In the genomic region with DNA sequence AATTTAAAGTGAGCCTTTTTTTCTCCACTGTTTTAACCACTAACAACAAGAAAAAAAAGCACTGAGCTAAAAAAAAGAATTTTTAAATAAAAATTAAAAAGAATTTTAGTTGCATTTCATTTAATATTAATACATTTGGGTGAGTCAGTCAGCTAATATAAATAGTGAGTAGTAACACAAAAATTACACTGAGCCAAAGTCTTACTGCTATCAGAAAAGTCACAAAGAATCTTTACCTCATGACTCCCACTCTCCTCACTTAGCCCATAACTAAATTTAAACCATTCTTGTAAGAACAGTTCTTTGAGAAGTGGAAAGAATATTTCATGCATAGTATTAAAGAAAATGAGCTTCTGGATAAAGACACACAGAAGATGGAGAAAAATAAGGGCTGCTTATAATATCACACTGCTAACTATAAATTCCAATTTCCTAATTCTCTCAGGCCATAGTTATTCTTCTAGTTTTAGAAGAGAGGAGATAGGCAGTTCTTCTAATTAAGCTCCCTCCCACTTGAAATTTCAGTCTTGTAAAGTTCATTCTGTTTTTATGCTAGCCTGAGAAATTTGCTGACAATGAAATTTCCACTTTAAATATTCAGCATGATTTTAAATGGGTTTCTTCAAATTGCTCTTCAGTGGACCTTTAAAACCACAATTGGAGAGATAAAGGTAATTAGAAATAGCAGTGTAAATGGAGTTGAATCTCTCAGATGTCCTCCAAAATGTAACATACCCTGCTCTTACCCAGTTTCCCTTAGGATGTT, we compare ENCODE assay signal across 22 cellular contexts. TPM values are rescaled to one million over a fixed set of nuclear protein-coding genes. Genes with fewer than 3 reads are reported as not detected.
DNase-seq lines count a peak whose midpoint lies in the region; ATAC-seq, FAIRE-seq and TF ChIP-seq lines count a peak whose summit lies in the region.
"Had no signal": no experiment of that assay in that cellular context is flagged by ENCODE, and none has a peak within 500 bp of the region (broad histone marks: within the 10 kb centered on the region; RNA-seq: fewer than 3 reads in every experiment).

No MANE protein-coding gene starts in this region.

- H3K27me3 ChIP-seq in HepG2 (ENCODE audit: control insufficient read depth in 1 of 2, insufficient read depth in 2 of 2, low read length in 2 of 2) = no peaks in the 10 kb centered on the region
- no peaks in the 10 kb centered on the region for H3K27me3 ChIP-seq in right lobe of liver
- H3K27me3 ChIP-seq in fibroblast of lung (ENCODE audit: control insufficient read depth, insufficient read depth, low read length) = no peaks in the 10 kb centered on the region
- no peaks in the 10 kb centered on the region for H3K27me3 ChIP-seq in smooth muscle cell (ENCODE audit: low read depth)
- H3K27me3 ChIP-seq: BLaER1 treated with 17β-estradiol and CSF1 and Interleukin-3, amounts not matched to agents 10 nM and 100 nM; cardiac muscle cell; neutrophil had no signal

- H3F3A ChIP-seq in smooth muscle cell (ENCODE audit: low read depth) = no peaks in the 10 kb centered on the region

- H3K9me3 ChIP-seq in HepG2 (ENCODE audit: low read length) (no peaks in the 10 kb centered on the region), right lobe of liver (no peaks in the 10 kb centered on the region), fibroblast of lung (ENCODE audit: control insufficient read depth, insufficient read depth, low read depth, low read length) (no peaks in the 10 kb centered on the region), smooth muscle cell (replicated peaks; ENCODE audit: low read depth) (no peaks in the 10 kb centered on the region)
- H3K9me3 ChIP-seq: BLaER1 treated with 17β-estradiol and CSF1 and Interleukin-3, amounts not matched to agents 10 nM and 100 nM; left ventricle myocardium inferior; neutrophil had no signal

- H4K20me1 ChIP-seq in HepG2 (ENCODE audit: insufficient read depth, low read length) (no peaks in the 10 kb centered on the region), fibroblast of lung (ENCODE audit: control insufficient read depth, extremely low read depth, insufficient read depth, low read length) (no peaks in the 10 kb centered on the region), smooth muscle cell (ENCODE audit: low read depth) (peaks cover 2% of the 10 kb centered on the region)

- POLR2A ChIA-PET in HepG2 (lab: Yijun Ruan, JAX) = no interaction called here

- H3K4me2 ChIP-seq in HepG2 (ENCODE audit: low read depth, low read length) = no peak overlapping the region
- no peak overlapping the region for H3K4me2 ChIP-seq in fibroblast of lung (ENCODE audit: extremely low read depth, insufficient read depth, low read length)
- peak overlapping the region; percentile 37 for H3K4me2 ChIP-seq in smooth muscle cell
- H3K4me2 ChIP-seq: BLaER1 treated with 17β-estradiol and CSF1 and Interleukin-3, amounts not matched to agents 10 nM and 100 nM had no signal

- TF ChIP-seq CTCF in HepG2 (CRISPR knock-in tag; IDR thresholded peaks at IDR 0.05) = no peak
- TF ChIP-seq CTCF in right lobe of liver (IDR thresholded peaks at IDR 0.05) = no peak
- TF ChIP-seq CTCF in fibroblast of lung (conservative IDR thresholded peaks at IDR 0.05 in 1 of 2, IDR thresholded peaks at IDR 0.05 in 1 of 2; ENCODE audit: low read depth in 1 of 2, low read length in 2 of 2) = no peak
- no peak for TF ChIP-seq CTCF in smooth muscle cell (IDR thresholded peaks at IDR 0.05; ENCODE audit: borderline replicate concordance, insufficient read depth, poor library complexity, severe bottlenecking)

- H3K79me2 ChIP-seq in HepG2 (ENCODE audit: insufficient read depth, low read length) (no peaks in the 10 kb centered on the region), fibroblast of lung (ENCODE audit: control insufficient read depth, insufficient read depth, low read length) (no peaks in the 10 kb centered on the region), smooth muscle cell (ENCODE audit: low read depth) (no peaks in the 10 kb centered on the region)

- H3K4me3 ChIP-seq in HepG2 (replicated peaks in 1 of 3; ENCODE audit: insufficient read depth in 1 of 3, low read depth in 2 of 3, low read length in 3 of 3) (no peak overlapping the region), right lobe of liver (no peak overlapping the region), fibroblast of lung (replicated peaks in 1 of 4; ENCODE audit: control extremely low read depth in 1 of 4, insufficient read depth in 1 of 4, low read depth in 3 of 4, low read length in 4 of 4) (no peak overlapping the region), smooth muscle cell (no peak overlapping the region)
- H3K4me3 ChIP-seq: BLaER1 treated with 17β-estradiol and CSF1 and Interleukin-3, amounts not matched to agents 10 nM and 100 nM; cardiac muscle cell; left ventricle myocardium inferior had no signal

- TF ChIP-seq POLR2A in HepG2 (IDR thresholded peaks at IDR 0.05; ENCODE audit: insufficient read depth in 1 of 2, low read depth in 2 of 2, low read length in 2 of 2) = no peak
- TF ChIP-seq POLR2A in right lobe of liver (IDR thresholded peaks at IDR 0.05) = no peak

- H3K27ac ChIP-seq in HepG2 (ENCODE audit: extremely low read length, insufficient read depth, low read length) (no peak overlapping the region), right lobe of liver (no peak overlapping the region), fibroblast of lung (ENCODE audit: insufficient read depth, low read length) (no peak overlapping the region), smooth muscle cell (ENCODE audit: low read depth) (peak overlapping the region; percentile 38)
- H3K27ac ChIP-seq: 22Rv1; BLaER1 treated with 17β-estradiol and CSF1 and Interleukin-3, amounts not matched to agents 10 nM and 100 nM; cardiac muscle cell; epithelial cell of prostate; left ventricle myocardium inferior; neutrophil had no signal

- in situ Hi-C loops in HepG2 (cut with HindIII; ENCODE audit: extremely low pct_ligation_motif_present, low pct_unique_long_range_greater_than_20kb) = no loop called here

- FAIRE-seq in HepG2 (lab: Jason Lieb, UNC) = peak; percentile 18
- FAIRE-seq: urothelium cell line had no signal

- intact Hi-C loops in HepG2 (cut with micrococcal nuclease; ENCODE audit: unreplicated experiment) = no loop called here
- intact Hi-C loops in right lobe of liver (cut with DNase I) = no loop called here

- H3K9ac ChIP-seq in HepG2 (ENCODE audit: insufficient read depth, low read depth, low read length) (no peak overlapping the region), fibroblast of lung (ENCODE audit: insufficient read depth, low read length) (no peak overlapping the region), smooth muscle cell (ENCODE audit: low read depth) (no peak overlapping the region)
- H3K9ac ChIP-seq: BLaER1 treated with 17β-estradiol and CSF1 and Interleukin-3, amounts not matched to agents 10 nM and 100 nM had no signal

- no peak for TF ChIP-seq RAD21 in HepG2 (CRISPR knock-in tag; IDR thresholded peaks at IDR 0.05)

- no peak overlapping the region for H2AFZ ChIP-seq in HepG2 (ENCODE audit: low read length)
- no peak overlapping the region for H2AFZ ChIP-seq in fibroblast of lung (ENCODE audit: low read length)
- no peak overlapping the region for H2AFZ ChIP-seq in smooth muscle cell (ENCODE audit: low read depth)

- DNase-seq in HepG2 (ENCODE audit: low spot score) (no peak), right lobe of liver (no peak), fibroblast of lung (ENCODE audit: low read depth in 2 of 2) (peak; percentile 56 to 76), smooth muscle cell (lab: John Stamatoyannopoulos, UW; ENCODE audit: unreplicated experiment) (no peak), NCI-H1436 (lab: John Stamatoyannopoulos, UW) (no peak)
- DNase-seq: activated CD4-positive, alpha-beta T cell treated with anti-CD3 and anti-CD28 coated beads, Interleukin-2, amount 10 ng/mL, durations not matched to agents 24 days and 14 days; activated naive CD8-positive, alpha-beta T cell treated with anti-CD3 and anti-CD28 coated beads, Interleukin-2, amount 10 ng/mL, durations not matched to agents 7 days and 5 days; Calu3; H7; left ventricle myocardium inferior; NCI-H1436 treated with DMSO at 0.1 percent for 48 hours; NCI-H526 treated with DMSO at 0.1 percent for 48 hours; Right ventricle myocardium superior; T-helper 1 cell had no signal

- no TSS peak for BruUV-seq in HepG2 (replicated peaks; lab: Mats Ljungman, UMichigan)

- H3K4me1 ChIP-seq in HepG2 (ENCODE audit: insufficient read depth, low read length) (no peaks in the 10 kb centered on the region), right lobe of liver (no peaks in the 10 kb centered on the region), fibroblast of lung (ENCODE audit: control insufficient read depth, extremely low read depth, insufficient read depth, low read length) (peaks cover 2% of the 10 kb centered on the region), smooth muscle cell (ENCODE audit: low read depth) (no peaks in the 10 kb centered on the region)
- H3K4me1 ChIP-seq: BLaER1 treated with 17β-estradiol and CSF1 and Interleukin-3, amounts not matched to agents 10 nM and 100 nM had no signal

- ATAC-seq in HepG2 (no peak), right lobe of liver (no peak), GM19023 (IDR thresholded peaks at IDR 0.05; ENCODE audit: unreplicated experiment) (no peak)

- no peak for TF ChIP-seq EP300 in HepG2 (IDR thresholded peaks at IDR 0.05; ENCODE audit: low read depth in 2 of 2, low read length in 2 of 2)
- no peak for TF ChIP-seq EP300 in HepG2 (CRISPR knock-in tag; IDR thresholded peaks at IDR 0.05; ENCODE audit: borderline replicate concordance)

- peaks cover 2 to 27% of the 10 kb centered on the region in 2 experiments for H3K36me3 ChIP-seq in HepG2 (replicated peaks in 1 of 2; ENCODE audit: control insufficient read depth in 1 of 2, insufficient read depth in 2 of 2, low read length in 2 of 2)
- H3K36me3 ChIP-seq in right lobe of liver = peaks cover 0 to 5% (median 0%) of the 10 kb centered on the region in 4 donors
- H3K36me3 ChIP-seq in fibroblast of lung (ENCODE audit: control insufficient read depth, insufficient read depth, low read length) = no peaks in the 10 kb centered on the region
- H3K36me3 ChIP-seq in smooth muscle cell (ENCODE audit: low read depth) = no peaks in the 10 kb centered on the region
- H3K36me3 ChIP-seq: neutrophil had no signal

- CTCF ChIA-PET in HepG2 (lab: Yijun Ruan, JAX; ENCODE audit: low intra/inter-chr PET ratio, low total read pairs) = no interaction called here

RNA-seq across cellular contexts. Expression of a gene that starts 17.6 kb away (rescaled TPM):
- 20.3 and 25.6 TPM in 2 replicates for total RNA-seq in HepG2 (2016; rRNA removed; fragmentation: Illumina TruSeq; extraction: Trizol)
- total RNA-seq in HepG2 (2016; cell fraction: cytosol; rRNA removed; fragmentation: Illumina TruSeq; extraction: Trizol; ENCODE audit: low read depth) = 9.3 and 13.0 TPM in 2 replicates
- total RNA-seq in HepG2 (2016; cell fraction: insoluble cytoplasmic fraction; rRNA removed; fragmentation: Illumina TruSeq; extraction: Trizol) = 17.7 and 24.7 TPM in 2 replicates
- 6.5 and 7.1 TPM in 2 replicates for total RNA-seq in HepG2 (2016; cell fraction: membrane; rRNA removed; fragmentation: Illumina TruSeq; extraction: Trizol)
- total RNA-seq in HepG2 (2016; cell fraction: nucleus; rRNA removed; fragmentation: Illumina TruSeq; extraction: Trizol) = 20.6 and 22.1 TPM in 2 replicates
- polyA plus RNA-seq in HepG2 (2011; rRNA removed) = 5.0 and 5.5 TPM in 2 replicates
- 3.1 and 4.6 TPM in 2 replicates for polyA plus RNA-seq in HepG2 (2011; cell fraction: cytosol; rRNA removed)
- 3.0 and 3.3 TPM in 2 replicates for polyA plus RNA-seq in HepG2 (2011; cell fraction: nucleus; rRNA removed)
- 5.9 and 6.0 TPM in 2 replicates for polyA plus RNA-seq in HepG2 (2012)
- 0.74 and 0.79 TPM in 2 replicates for polyA plus RNA-seq in HepG2 (2016; cell fraction: cytosol; fragmentation: Illumina TruSeq; extraction: Trizol; ENCODE audit: low read depth)
- 18.7 and 19.3 TPM in 2 replicates for polyA plus RNA-seq in HepG2 (2016; cell fraction: insoluble cytoplasmic fraction; fragmentation: Illumina TruSeq; extraction: Trizol; ENCODE audit: low read depth)
- polyA plus RNA-seq in HepG2 (2016; cell fraction: membrane; fragmentation: Illumina TruSeq; extraction: Trizol; ENCODE audit: low read depth) = 2.2 and 2.4 TPM in 2 replicates
- 8.3 and 9.9 TPM in 2 replicates for polyA plus RNA-seq in HepG2 (2016; cell fraction: nucleus; fragmentation: Illumina TruSeq; extraction: Trizol; ENCODE audit: insufficient read depth, low read depth)
- 6.6 and 12.3 TPM in 2 replicates for polyA minus RNA-seq in HepG2 (2011; rRNA and poly(A)+ RNA removed; ENCODE audit: low replicate concordance)
- 3.9 and 5.8 TPM in 2 replicates for polyA minus RNA-seq in HepG2 (2011; cell fraction: cytosol; rRNA and poly(A)+ RNA removed)
- polyA minus RNA-seq in HepG2 (2011; cell fraction: nucleus; rRNA and poly(A)+ RNA removed) = 22.3 and 26.3 TPM in 2 replicates
- total RNA-seq in right lobe of liver = 1 to 10 TPM; 5.1 to 9.9 (median 7.9) TPM
- total RNA-seq in fibroblast of lung = 12.2 and 15.9 TPM in 2 replicates
- 15.2 and 15.5 TPM in 2 replicates for polyA plus RNA-seq in fibroblast of lung
- polyA plus RNA-seq in fibroblast of lung (2012) = 12.1 and 12.4 TPM in 2 replicates
- polyA minus RNA-seq in fibroblast of lung (ENCODE audit: low replicate concordance) = 3.9 and 4.7 TPM in 2 replicates
- 13.1 and 16.2 TPM in 2 replicates for total RNA-seq in smooth muscle cell
- polyA plus RNA-seq in smooth muscle cell = 11.0 and 14.8 TPM in 2 replicates

RNA-seq across cellular contexts. Expression of a gene that starts 57.2 kb away (rescaled TPM):
- total RNA-seq in HepG2 (2016; rRNA removed; fragmentation: Illumina TruSeq; extraction: Trizol) = 6.9 and 7.4 TPM in 2 replicates
- total RNA-seq in HepG2 (2016; cell fraction: cytosol; rRNA removed; fragmentation: Illumina TruSeq; extraction: Trizol; ENCODE audit: low read depth) = 8.1 and 8.6 TPM in 2 replicates
- total RNA-seq in HepG2 (2016; cell fraction: insoluble cytoplasmic fraction; rRNA removed; fragmentation: Illumina TruSeq; extraction: Trizol) = 6.5 and 7.3 TPM in 2 replicates
- total RNA-seq in HepG2 (2016; cell fraction: membrane; rRNA removed; fragmentation: Illumina TruSeq; extraction: Trizol) = 14.3 and 16.8 TPM in 2 replicates
- total RNA-seq in HepG2 (2016; cell fraction: nucleus; rRNA removed; fragmentation: Illumina TruSeq; extraction: Trizol) = 4.1 and 6.0 TPM in 2 replicates
- polyA plus RNA-seq in HepG2 (2011; rRNA removed) = 2.7 and 4.3 TPM in 2 replicates
- 2.1 and 2.2 TPM in 2 replicates for polyA plus RNA-seq in HepG2 (2011; cell fraction: cytosol; rRNA removed)
- 1.1 and 1.5 TPM in 2 replicates for polyA plus RNA-seq in HepG2 (2011; cell fraction: nucleus; rRNA removed)
- polyA plus RNA-seq in HepG2 (2012) = 1.4 and 2.4 TPM in 2 replicates
- 10.4 and 11.5 TPM in 2 replicates for polyA plus RNA-seq in HepG2 (2016; cell fraction: cytosol; fragmentation: Illumina TruSeq; extraction: Trizol; ENCODE audit: low read depth)
- 3.8 and 6.1 TPM in 2 replicates for polyA plus RNA-seq in HepG2 (2016; cell fraction: insoluble cytoplasmic fraction; fragmentation: Illumina TruSeq; extraction: Trizol; ENCODE audit: low read depth)
- polyA plus RNA-seq in HepG2 (2016; cell fraction: membrane; fragmentation: Illumina TruSeq; extraction: Trizol; ENCODE audit: low read depth) = 12.1 and 13.9 TPM in 2 replicates
- 4.0 and 5.5 TPM in 2 replicates for polyA plus RNA-seq in HepG2 (2016; cell fraction: nucleus; fragmentation: Illumina TruSeq; extraction: Trizol; ENCODE audit: insufficient read depth, low read depth)
- 2.4 and 7.9 TPM in 2 replicates for polyA minus RNA-seq in HepG2 (2011; rRNA and poly(A)+ RNA removed; ENCODE audit: low replicate concordance)
- 7.3 and 9.8 TPM in 2 replicates for polyA minus RNA-seq in HepG2 (2011; cell fraction: cytosol; rRNA and poly(A)+ RNA removed)
- 4.1 and 5.3 TPM in 2 replicates for polyA minus RNA-seq in HepG2 (2011; cell fraction: nucleus; rRNA and poly(A)+ RNA removed)
- total RNA-seq in right lobe of liver = under 1 TPM in 5 of 6 experiments, not detected in 1; 0.06 to 0.69 (median 0.12) TPM
- total RNA-seq in fibroblast of lung = 6.6 and 14.1 TPM in 2 replicates
- polyA plus RNA-seq in fibroblast of lung = 13.7 and 25.9 TPM in 2 replicates
- 5.8 and 13.3 TPM in 2 replicates for polyA plus RNA-seq in fibroblast of lung (2012)
- polyA minus RNA-seq in fibroblast of lung (ENCODE audit: low replicate concordance) = 16.2 and 29.8 TPM in 2 replicates
- 16.9 and 17.0 TPM in 2 replicates for total RNA-seq in smooth muscle cell
- polyA plus RNA-seq in smooth muscle cell = 17.2 and 19.0 TPM in 2 replicates
- total RNA-seq: activated CD4-positive, alpha-beta T cell treated with anti-CD3 and anti-CD28 coated beads, Interleukin-2, amount 10 ng/mL, durations not matched to agents 24 days and 14 days; activated naive CD8-positive, alpha-beta T cell treated with anti-CD3 and anti-CD28 coated beads, Interleukin-2, amount 10 ng/mL, durations not matched to agents 7 days and 5 days; activated T-helper 2 cell treated with anti-CD3 and anti-CD28 coated beads, Interferon-gamma antibody, Interleukin-2, Interleukin-4, amounts not matched to agents 10 μg/mL and 5 μg/mL and 100 μg/mL, durations not matched to agents 14 hours and 24 hours and 36 hours had no signal

Comparison
In these comparisons a context has a peak if more than half of its experiments do, and no peak if none do; other contexts are left out.
1. DNase-seq: peak in fibroblast of lung (2 of 2); none in HepG2 (single experiment), right lobe of liver (0 of 3), smooth muscle cell (single experiment) and NCI-H1436 (single experiment).